ENCODE assay signal across 11 cellular contexts in genomic region chr18:54742654-54743053, GRCh38.
DNase-seq lines count a peak whose midpoint lies in the region; ATAC-seq and TF ChIP-seq lines count a peak whose summit lies in the region.
"Had no signal": no experiment of that assay in that cellular context is flagged by ENCODE, and none has a peak within 500 bp of the region (broad histone marks: within the 10 kb centered on the region; RNA-seq: fewer than 3 reads in every experiment).

No MANE protein-coding gene starts in this region.

- no peaks in the 10 kb centered on the region for H3K36me3 ChIP-seq in IMR-90 (ENCODE audit: control insufficient read depth, insufficient read depth, low read length)
- H3K36me3 ChIP-seq in left lung, result no peaks in the 10 kb centered on the region
- H3K36me3 ChIP-seq in transverse colon, result no peaks in the 10 kb centered on the region

- no peak overlapping the region for H2BK120ac ChIP-seq in IMR-90 (ENCODE audit: low read depth, low read length)

- no peak overlapping the region for H2BK5ac ChIP-seq in IMR-90 (ENCODE audit: low read depth, low read length, poor library complexity, severe bottlenecking)

- no peak overlapping the region for H3K18ac ChIP-seq in IMR-90 (ENCODE audit: low read depth, low read length)

- no peak overlapping the region for H2AFZ ChIP-seq in IMR-90 (replicated peaks; ENCODE audit: low read length, poor library complexity)

- H4K20me1 ChIP-seq in IMR-90 (ENCODE audit: insufficient read depth, low read length), result no peaks in the 10 kb centered on the region

- H3K27ac ChIP-seq in IMR-90 (ENCODE audit: insufficient read depth, low read length) (no peak overlapping the region), left lung (no peak overlapping the region), transverse colon (no peak overlapping the region)
- H3K27ac ChIP-seq: skin epidermis had no signal

- H3K4me1 ChIP-seq in IMR-90 (ENCODE audit: control insufficient read depth, insufficient read depth, low read length) (peaks cover 13% of the 10 kb centered on the region), left lung (no peaks in the 10 kb centered on the region), transverse colon (peaks cover 0 to 7% (median 2%) of the 10 kb centered on the region in 4 donors)

- H4K91ac ChIP-seq in IMR-90 (ENCODE audit: insufficient read depth, low read depth, low read length), result no peak overlapping the region

- H2AK5ac ChIP-seq in IMR-90 (ENCODE audit: low read depth, low read length), result no peak overlapping the region

- no peak for TF ChIP-seq EP300 in transverse colon (IDR thresholded peaks at IDR 0.05; ENCODE audit: low read depth)

- H3K23ac ChIP-seq in IMR-90 (ENCODE audit: low read depth, low read length), result no peak overlapping the region

- no peak overlapping the region for H2AK9ac ChIP-seq in IMR-90 (replicated peaks; ENCODE audit: low read depth, low read length, poor library complexity)

- POLR2A ChIA-PET in IMR-90 (lab: Charles Lee; ENCODE audit: unreplicated experiment), result no interaction called here

- no peak overlapping the region for H3K56ac ChIP-seq in IMR-90 (ENCODE audit: extremely low read depth, insufficient read depth, low read length)

- 0 out of 2 replicates have a peak, but pooled peaks have one; percentile 2 for TF ChIP-seq RAD21 in IMR-90 (IDR thresholded peaks at IDR 0.05; ENCODE audit: low read length)

- no peak overlapping the region for H2BK15ac ChIP-seq in IMR-90 (ENCODE audit: low read depth, low read length)

- DNase-seq in IMR-90, result peak; percentile 99
- peak; percentile 99 for DNase-seq in choroid plexus epithelial cell (ENCODE audit: low read depth)
- peak in 1 of 2 donors; percentile 54 for DNase-seq in left lung
- peak; percentile 21 for DNase-seq in transverse colon
- no peak for DNase-seq in stimulated activated CD4-positive, alpha-beta T cell treated with anti-CD3 and anti-CD28 coated beads, Interleukin-2, amount 100 ng/mL, for 24 hours
- DNase-seq in NCI-H524 (lab: John Stamatoyannopoulos, UW), result no peak
- DNase-seq in NCI-H748 treated with DMSO at 0.1 percent for 48 hours (lab: John Stamatoyannopoulos, UW), result no peak
- DNase-seq: activated CD4-positive, alpha-beta memory T cell treated with anti-CD3 and anti-CD28 coated beads, Interleukin-2, amount 10 ng/mL, durations not matched to agents 7 days and 5 days; NCI-H1048 had no signal

- H3K4me2 ChIP-seq in IMR-90 (ENCODE audit: low read depth, low read length), result no peak overlapping the region

- no peak overlapping the region for H3K14ac ChIP-seq in IMR-90 (replicated peaks; ENCODE audit: low read depth, low read length)

- H3K9me3 ChIP-seq in IMR-90 (ENCODE audit: control insufficient read depth, insufficient read depth, low read length) (no peaks in the 10 kb centered on the region), left lung (no peaks in the 10 kb centered on the region), transverse colon (no peaks in the 10 kb centered on the region)

- dilution Hi-C loops in IMR-90 (cut with HindIII; ENCODE audit: low sequenced_read_pairs, unreplicated experiment), result no loop called here

- in situ Hi-C loops in IMR-90 (cut with MboI; ENCODE audit: low sequenced_read_pairs), result no loop called here
- in situ Hi-C loops in transverse colon (cut with MboI; ENCODE audit: low pct_ligation_motif_present in 1 of 4, low pct_unique_long_range_greater_than_20kb in 1 of 4, low sequenced_read_pairs in 3 of 4), result no loop called here

- no peak overlapping the region for H3K4me3 ChIP-seq in IMR-90 (ENCODE audit: insufficient read depth, low read depth, low read length)
- H3K4me3 ChIP-seq in choroid plexus epithelial cell (ENCODE audit: low read depth, low read length), result no peak overlapping the region
- H3K4me3 ChIP-seq in left lung, result no peak overlapping the region
- H3K4me3 ChIP-seq in transverse colon, result no peak overlapping the region
- H3K4me3 ChIP-seq: skin epidermis had no signal

- TF ChIP-seq CTCF in IMR-90 (conservative IDR thresholded peaks at IDR 0.05; ENCODE audit: low read depth, low read length) (no peak), choroid plexus epithelial cell (conservative IDR thresholded peaks at IDR 0.05; ENCODE audit: low read depth, low read length) (peak; percentile 2), left lung (IDR thresholded peaks at IDR 0.05) (no peak), transverse colon (IDR thresholded peaks at IDR 0.05) (no peak)

- CTCF ChIA-PET in IMR-90 (lab: Yijun Ruan, JAX), result no interaction called here

- H4K5ac ChIP-seq in IMR-90 (ENCODE audit: low read depth, low read length), result no peak overlapping the region

- peaks cover 7% of the 10 kb centered on the region for H3K9me1 ChIP-seq in IMR-90 (ENCODE audit: insufficient read depth, low read length)

- no TSS peak for BruUV-seq in IMR-90 (replicated peaks; lab: Mats Ljungman, UMichigan)

- ATAC-seq in IMR-90 (ENCODE audit: low read depth) (peak; percentile 78), left lung (peak; percentile 76), HG02884 (IDR thresholded peaks at IDR 0.05; ENCODE audit: unreplicated experiment) (no peak)

- H2BK20ac ChIP-seq in IMR-90 (ENCODE audit: low read depth, low read length), result peak overlapping the region; percentile 8; the same call in 1 of the 2 replicates

- no peak overlapping the region for H3K4ac ChIP-seq in IMR-90 (ENCODE audit: low read depth, low read length)

- H3K27me3 ChIP-seq in IMR-90 (ENCODE audit: control insufficient read depth, insufficient read depth, low read length) (no peaks in the 10 kb centered on the region), left lung (no peaks in the 10 kb centered on the region), transverse colon (no peaks in the 10 kb centered on the region)

- no peak overlapping the region for H3K9ac ChIP-seq in IMR-90 (ENCODE audit: low read depth, low read length)

- H3K79me1 ChIP-seq in IMR-90 (ENCODE audit: low read depth in 1 of 2, low read length in 2 of 2), result no peaks in the 10 kb centered on the region

- intact Hi-C loops in IMR-90 (cut with micrococcal nuclease), result loop anchor here (2.0 kb wide), 1 partner anchor 30 kb away; no protein-coding TSS in a partner anchor
- intact Hi-C loops in left lung (cut with DNase I), result no loop called here
- intact Hi-C loops in transverse colon (cut with DNase I; ENCODE audit: low total_unique reads), result no loop called here

- no peak for TF ChIP-seq POLR2A in IMR-90 (IDR thresholded peaks at IDR 0.05; ENCODE audit: low read depth, low read length)
- TF ChIP-seq POLR2A in transverse colon (IDR thresholded peaks at IDR 0.05), result no peak

- no peak overlapping the region for H4K8ac ChIP-seq in IMR-90 (ENCODE audit: low read depth in 2 of 2, low read length in 2 of 2)

TF ChIP-seq in IMR-90, 13 proteins besides CTCF, POLR2A, EP300 and RAD21:
- TF ChIP-seq MAFK (IDR thresholded peaks at IDR 0.05; ENCODE audit: low read depth, low read length) (peak; percentile 32; the same call in 1 of the 2 replicates), NFE2L2 (IDR thresholded peaks at IDR 0.05; ENCODE audit: low read depth, low read length) (0 out of 2 replicates have a peak, but pooled peaks have one; percentile 26), SMC3 (IDR thresholded peaks at IDR 0.05; ENCODE audit: low read depth, low read length) (no peak), MAZ (IDR thresholded peaks at IDR 0.05; ENCODE audit: borderline replicate concordance, low read depth, low read length) (no peak), MXI1 (IDR thresholded peaks at IDR 0.05; ENCODE audit: borderline replicate concordance, low read depth, low read length) (no peak), BHLHE40 (IDR thresholded peaks at IDR 0.05; ENCODE audit: low read depth, low read length) (peak; percentile 88), CEBPB (IDR thresholded peaks at IDR 0.05; ENCODE audit: low read depth, low read length) (peak; percentile 96), FOS (IDR thresholded peaks at IDR 0.05; ENCODE audit: low read depth, low read length) (peak; percentile 41; the same call in 1 of the 2 replicates)
- TF ChIP-seq, protein P1, sequence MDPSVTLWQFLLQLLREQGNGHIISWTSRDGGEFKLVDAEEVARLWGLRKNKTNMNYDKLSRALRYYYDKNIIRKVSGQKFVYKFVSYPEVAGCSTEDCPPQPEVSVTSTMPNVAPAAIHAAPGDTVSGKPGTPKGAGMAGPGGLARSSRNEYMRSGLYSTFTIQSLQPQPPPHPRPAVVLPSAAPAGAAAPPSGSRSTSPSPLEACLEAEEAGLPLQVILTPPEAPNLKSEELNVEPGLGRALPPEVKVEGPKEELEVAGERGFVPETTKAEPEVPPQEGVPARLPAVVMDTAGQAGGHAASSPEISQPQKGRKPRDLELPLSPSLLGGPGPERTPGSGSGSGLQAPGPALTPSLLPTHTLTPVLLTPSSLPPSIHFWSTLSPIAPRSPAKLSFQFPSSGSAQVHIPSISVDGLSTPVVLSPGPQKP (IDR thresholded peaks at IDR 0.05; ENCODE audit: borderline replicate concordance, low read depth, low read length), result no peak
- TF ChIP-seq, protein P2, sequence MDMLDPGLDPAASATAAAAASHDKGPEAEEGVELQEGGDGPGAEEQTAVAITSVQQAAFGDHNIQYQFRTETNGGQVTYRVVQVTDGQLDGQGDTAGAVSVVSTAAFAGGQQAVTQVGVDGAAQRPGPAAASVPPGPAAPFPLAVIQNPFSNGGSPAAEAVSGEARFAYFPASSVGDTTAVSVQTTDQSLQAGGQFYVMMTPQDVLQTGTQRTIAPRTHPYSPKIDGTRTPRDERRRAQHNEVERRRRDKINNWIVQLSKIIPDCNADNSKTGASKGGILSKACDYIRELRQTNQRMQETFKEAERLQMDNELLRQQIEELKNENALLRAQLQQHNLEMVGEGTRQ (IDR thresholded peaks at IDR 0.05; ENCODE audit: low read depth, low read length), result no peak
TF ChIP-seq in IMR-90: peak in this region for 5.

Comparison
In these comparisons a context has a peak if more than half of its experiments do, and no peak if none do; other contexts are left out.
1. DNase-seq: peak in IMR-90 (single experiment), choroid plexus epithelial cell (single experiment) and transverse colon (single experiment); none in stimulated activated CD4-positive, alpha-beta T cell treated with anti-CD3 and anti-CD28 coated beads, Interleukin-2, amount 100 ng/mL, for 24 hours (0 of 2), NCI-H524 (0 of 2) and NCI-H748 treated with DMSO at 0.1 percent for 48 hours (single experiment).